1 cellular context compared by ENCODE assay signal in the genomic region with DNA sequence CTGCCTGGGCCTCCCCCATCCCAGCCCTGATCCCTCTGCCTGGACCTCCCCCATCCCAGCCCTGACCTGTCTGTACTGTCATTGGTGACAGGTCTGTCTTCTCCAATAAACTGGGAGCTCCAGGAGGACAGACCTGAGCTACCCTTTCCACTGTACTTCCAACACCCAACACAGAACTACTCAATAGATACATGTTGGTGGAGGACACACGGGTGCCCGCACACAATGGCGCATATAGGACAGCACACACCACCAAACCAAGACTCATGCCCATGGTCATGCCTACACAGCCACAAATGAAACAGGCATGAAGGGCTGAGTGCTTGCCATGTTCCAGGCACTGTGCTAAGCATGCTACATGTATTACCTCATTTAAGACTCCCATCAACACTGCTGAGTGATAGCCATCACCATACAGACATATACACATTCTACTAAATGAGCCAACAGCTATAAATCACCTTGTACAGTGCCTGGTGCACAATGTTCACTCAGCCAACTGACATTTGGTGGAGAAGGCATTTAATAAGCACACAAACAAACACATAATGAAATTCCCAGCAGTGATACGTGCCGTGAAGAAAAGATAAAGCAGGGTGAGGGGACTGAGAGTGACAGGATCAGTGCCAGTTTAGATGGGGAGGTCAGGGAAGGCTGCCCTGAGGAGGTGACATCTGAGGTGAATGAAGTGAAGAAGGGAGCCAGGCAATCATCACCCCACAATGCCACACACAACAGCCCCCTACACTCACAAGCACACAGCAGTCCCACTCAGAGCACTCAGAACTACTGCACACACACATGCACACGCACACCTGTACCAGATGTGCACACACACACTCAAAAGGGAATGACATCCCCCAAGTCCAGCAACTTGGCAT.
TF ChIP-seq lines count a peak whose summit lies in the region.

No MANE protein-coding gene starts in this region.

TF ChIP-seq in K562, 482 proteins besides CTCF, POLR2A, EP300 and RAD21:
- TF ChIP-seq, protein P1, sequence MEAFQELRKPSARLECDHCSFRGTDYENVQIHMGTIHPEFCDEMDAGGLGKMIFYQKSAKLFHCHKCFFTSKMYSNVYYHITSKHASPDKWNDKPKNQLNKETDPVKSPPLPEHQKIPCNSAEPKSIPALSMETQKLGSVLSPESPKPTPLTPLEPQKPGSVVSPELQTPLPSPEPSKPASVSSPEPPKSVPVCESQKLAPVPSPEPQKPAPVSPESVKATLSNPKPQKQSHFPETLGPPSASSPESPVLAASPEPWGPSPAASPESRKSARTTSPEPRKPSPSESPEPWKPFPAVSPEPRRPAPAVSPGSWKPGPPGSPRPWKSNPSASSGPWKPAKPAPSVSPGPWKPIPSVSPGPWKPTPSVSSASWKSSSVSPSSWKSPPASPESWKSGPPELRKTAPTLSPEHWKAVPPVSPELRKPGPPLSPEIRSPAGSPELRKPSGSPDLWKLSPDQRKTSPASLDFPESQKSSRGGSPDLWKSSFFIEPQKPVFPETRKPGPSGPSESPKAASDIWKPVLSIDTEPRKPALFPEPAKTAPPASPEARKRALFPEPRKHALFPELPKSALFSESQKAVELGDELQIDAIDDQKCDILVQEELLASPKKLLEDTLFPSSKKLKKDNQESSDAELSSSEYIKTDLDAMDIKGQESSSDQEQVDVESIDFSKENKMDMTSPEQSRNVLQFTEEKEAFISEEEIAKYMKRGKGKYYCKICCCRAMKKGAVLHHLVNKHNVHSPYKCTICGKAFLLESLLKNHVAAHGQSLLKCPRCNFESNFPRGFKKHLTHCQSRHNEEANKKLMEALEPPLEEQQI (IDR thresholded peaks at IDR 0.05): no peak
- TF ChIP-seq, protein P2, sequence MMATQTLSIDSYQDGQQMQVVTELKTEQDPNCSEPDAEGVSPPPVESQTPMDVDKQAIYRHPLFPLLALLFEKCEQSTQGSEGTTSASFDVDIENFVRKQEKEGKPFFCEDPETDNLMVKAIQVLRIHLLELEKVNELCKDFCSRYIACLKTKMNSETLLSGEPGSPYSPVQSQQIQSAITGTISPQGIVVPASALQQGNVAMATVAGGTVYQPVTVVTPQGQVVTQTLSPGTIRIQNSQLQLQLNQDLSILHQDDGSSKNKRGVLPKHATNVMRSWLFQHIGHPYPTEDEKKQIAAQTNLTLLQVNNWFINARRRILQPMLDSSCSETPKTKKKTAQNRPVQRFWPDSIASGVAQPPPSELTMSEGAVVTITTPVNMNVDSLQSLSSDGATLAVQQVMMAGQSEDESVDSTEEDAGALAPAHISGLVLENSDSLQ (IDR thresholded peaks at IDR 0.05): peak; percentile 17; the same call in 1 of the 2 replicates
- TF ChIP-seq MEIS2 (IDR thresholded peaks at IDR 0.05; ENCODE audit: partially characterized antibody): peak; percentile 32
